ENCODE assay signal across 8 cellular contexts in the genomic region with DNA sequence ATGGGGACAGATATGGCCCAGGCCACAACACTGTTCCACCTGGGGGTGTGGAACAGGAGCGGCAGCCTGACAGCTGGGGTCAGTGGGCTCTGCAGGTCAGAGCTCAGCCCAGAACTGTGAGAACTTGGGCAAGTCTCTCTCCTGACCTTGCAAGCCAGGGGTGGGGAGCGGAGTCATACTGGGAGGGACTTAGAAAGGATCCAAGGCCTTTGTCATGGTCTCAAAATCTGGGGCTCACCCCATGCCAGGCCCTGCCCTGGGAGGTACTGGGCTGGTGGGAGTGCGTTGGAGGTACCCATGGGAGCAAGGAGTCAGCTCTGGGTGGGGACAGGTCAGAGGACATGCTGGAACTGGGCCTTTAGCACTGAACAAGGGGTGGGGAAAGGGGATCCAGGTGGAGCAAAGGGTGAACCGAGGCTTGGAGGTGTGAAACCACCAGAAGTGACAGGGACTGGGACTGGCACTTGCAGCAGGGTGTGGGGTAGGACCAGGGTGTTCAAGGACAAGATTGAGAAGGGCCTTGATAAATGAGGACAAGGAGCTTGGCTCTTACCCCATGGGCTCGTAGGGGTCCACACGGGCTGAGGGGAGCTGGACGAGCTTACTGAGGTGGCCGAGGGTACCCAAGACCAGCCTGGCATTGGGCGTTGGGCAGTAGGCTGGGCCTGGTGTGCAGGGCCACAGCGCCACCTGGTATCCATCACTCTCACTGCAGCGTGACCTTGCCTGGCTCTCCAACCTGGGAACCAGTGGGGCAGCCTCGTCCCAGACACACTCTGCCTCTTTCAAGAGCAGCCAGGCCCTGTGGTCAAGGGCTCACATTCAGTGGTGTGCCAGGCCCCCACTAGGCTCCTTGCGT. TPM values are rescaled to one million over a fixed set of nuclear protein-coding genes. Genes with fewer than 3 reads are reported as not detected.
A peak's percentile ranks its signal among the peaks of the same experiment; 100 is the strongest.
DNase-seq lines count a peak whose midpoint lies in the region; TF ChIP-seq lines count a peak whose summit lies in the region.

No MANE protein-coding gene starts in this region.

- no peaks in the 10 kb centered on the region for H3K79me2 ChIP-seq in parathyroid adenoma

- H3K27ac ChIP-seq in parathyroid adenoma: no peak overlapping the region

- TF ChIP-seq CTCF in GM10266 (IDR thresholded peaks at IDR 0.05; ENCODE audit: control insufficient read depth, insufficient read depth, low read depth, missing control alignments) (peak; percentile 61), parathyroid adenoma (IDR thresholded peaks at IDR 0.05) (peak; percentile 53)

- no peaks in the 10 kb centered on the region for H3K27me3 ChIP-seq in parathyroid adenoma (ENCODE audit: control insufficient read depth, insufficient read depth, low read length)

- peaks cover 25% of the 10 kb centered on the region for H3K36me3 Mint-ChIP-seq in activated naive CD8-positive, alpha-beta T cell treated with anti-CD3 and anti-CD28 coated beads for 36 hours

- H3K27ac Mint-ChIP-seq in activated naive CD8-positive, alpha-beta T cell treated with anti-CD3 and anti-CD28 coated beads for 36 hours: peak overlapping the region; percentile 12

- H3K9me3 ChIP-seq in parathyroid adenoma (ENCODE audit: control insufficient read depth, low read length): no peaks in the 10 kb centered on the region

- intact Hi-C loops in head of caudate nucleus (cut with DNase I): no loop called here

- no peak overlapping the region for H2AFZ ChIP-seq in parathyroid adenoma

- no peaks in the 10 kb centered on the region for H3K9me3 Mint-ChIP-seq in activated naive CD8-positive, alpha-beta T cell treated with anti-CD3 and anti-CD28 coated beads for 36 hours

- peak overlapping the region; percentile 35 for H3K4me2 ChIP-seq in parathyroid adenoma (ENCODE audit: low read length)

- no peaks in the 10 kb centered on the region for H3K4me1 ChIP-seq in parathyroid adenoma

- peak; percentile 72 for DNase-seq in AG08395 (ENCODE audit: low spot score)
- peak; percentile 51 for DNase-seq in GM10266 (ENCODE audit: extremely low spot score)
- peak; percentile 61 for DNase-seq in NCI-H748 (lab: John Stamatoyannopoulos, UW; ENCODE audit: unreplicated experiment)
- no peak for DNase-seq in activated naive CD8-positive, alpha-beta T cell treated with anti-CD3 and anti-CD28 coated beads for 36 hours
- DNase-seq in head of caudate nucleus: peak in 40 of 42 donors; percentile 31 to 83 (median 65)
- no peak for DNase-seq in foreskin melanocyte
- DNase-seq in GM19238 (ENCODE audit: insufficient read length, low spot score): no peak

- no peak overlapping the region for H3K4me3 Mint-ChIP-seq in activated naive CD8-positive, alpha-beta T cell treated with anti-CD3 and anti-CD28 coated beads for 36 hours

- no peaks in the 10 kb centered on the region for H3K27me3 Mint-ChIP-seq in activated naive CD8-positive, alpha-beta T cell treated with anti-CD3 and anti-CD28 coated beads for 36 hours

- peaks cover 4% of the 10 kb centered on the region for H3K4me1 Mint-ChIP-seq in activated naive CD8-positive, alpha-beta T cell treated with anti-CD3 and anti-CD28 coated beads for 36 hours

- H3K9ac ChIP-seq in parathyroid adenoma: no peak overlapping the region

- H3K36me3 ChIP-seq in parathyroid adenoma (ENCODE audit: control insufficient read depth, insufficient read depth, low read length): no peaks in the 10 kb centered on the region

- H3K4me3 ChIP-seq in parathyroid adenoma (ENCODE audit: low read depth, low read length): no peak overlapping the region

RNA-seq across cellular contexts. Expression of gene PMM1, which starts 7.4 kb away (rescaled TPM):
- 10 to 100 TPM; 24.3 to 26.9 TPM for total RNA-seq in activated naive CD8-positive, alpha-beta T cell treated with anti-CD3 and anti-CD28 coated beads for 36 hours

RNA-seq across cellular contexts. Expression of gene DESI1, which starts 23.8 kb away (rescaled TPM):
- 10 to 100 TPM; 67.0 to 78.8 TPM for total RNA-seq in activated naive CD8-positive, alpha-beta T cell treated with anti-CD3 and anti-CD28 coated beads for 36 hours

RNA-seq across cellular contexts. Expression of gene XRCC6, which starts 24.1 kb away (rescaled TPM):
- 100 to 1,000 TPM; 498 to 502 TPM for total RNA-seq in activated naive CD8-positive, alpha-beta T cell treated with anti-CD3 and anti-CD28 coated beads for 36 hours

RNA-seq across cellular contexts. Expression of gene CSDC2, which starts 36.2 kb away (rescaled TPM):
- total RNA-seq in activated naive CD8-positive, alpha-beta T cell treated with anti-CD3 and anti-CD28 coated beads for 36 hours: not detected

RNA-seq across cellular contexts. Expression of gene POLR3H, which starts 52.7 kb away (rescaled TPM):
- total RNA-seq in activated naive CD8-positive, alpha-beta T cell treated with anti-CD3 and anti-CD28 coated beads for 36 hours: 10 to 100 TPM; 69.2 to 70.1 TPM

Comparison
In these comparisons a context has a peak if more than half of its experiments do, and no peak if none do; other contexts are left out.
1. DNase-seq: peak in AG08395 (single experiment), GM10266 (single experiment), NCI-H748 (single experiment) and head of caudate nucleus (40 of 42); none in activated naive CD8-positive, alpha-beta T cell treated with anti-CD3 and anti-CD28 coated beads for 36 hours (single experiment), foreskin melanocyte (single experiment) and GM19238 (single experiment).